In the genomic region with DNA sequence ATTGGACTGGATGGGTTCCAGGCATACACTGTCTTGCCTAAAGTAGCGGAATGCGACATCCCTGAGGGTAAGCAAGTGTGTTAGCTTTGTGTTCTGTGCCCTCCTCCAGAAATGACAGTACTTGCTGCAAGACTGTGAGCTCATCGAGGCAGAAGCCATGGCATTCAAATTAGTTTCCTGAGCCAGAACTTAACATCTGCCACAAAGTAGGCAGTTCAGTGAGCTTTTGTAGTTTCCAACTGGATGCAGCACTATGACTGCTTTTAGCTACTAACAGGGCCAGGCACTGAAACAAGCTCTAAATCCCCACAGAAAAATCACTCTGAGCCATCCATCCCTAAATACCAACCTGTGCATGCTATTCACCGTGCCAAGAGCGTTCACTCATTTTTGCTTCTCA, we compare ENCODE assay signal across 8 cellular contexts. TPM values are rescaled to one million over a fixed set of nuclear protein-coding genes. Genes with fewer than 3 reads are reported as not detected.
A peak's percentile ranks its signal among the peaks of the same experiment; 100 is the strongest.
DNase-seq lines count a peak whose midpoint lies in the region; ATAC-seq and TF ChIP-seq lines count a peak whose summit lies in the region.

No MANE protein-coding gene starts in this region.

- H2BK15ac ChIP-seq in mesenchymal stem cell (ENCODE audit: low read depth, poor library complexity, severe bottlenecking), result no peak overlapping the region

- H3K4me1 Mint-ChIP-seq in GM23338, result peaks cover 27% of the 10 kb centered on the region

- no peaks in the 10 kb centered on the region for H3F3A ChIP-seq in GM23338 (replicated peaks; ENCODE audit: low read depth)

- intact Hi-C loops in mucosa of descending colon (cut with DNase I, micrococcal nuclease), result no loop called here

- no peak overlapping the region for H2BK5ac ChIP-seq in mesenchymal stem cell (ENCODE audit: low read depth, low read length, poor library complexity, severe bottlenecking)

- peaks cover 19% of the 10 kb centered on the region for H3K4me1 ChIP-seq in ACC112 (ENCODE audit: control insufficient read depth, insufficient read depth, low read length, unreplicated experiment)
- peaks cover 27% of the 10 kb centered on the region for H3K4me1 ChIP-seq in GM23338 (ENCODE audit: insufficient read depth)
- peaks cover 38% of the 10 kb centered on the region for H3K4me1 ChIP-seq in adipocyte (ENCODE audit: control insufficient read depth, insufficient read depth, low read length)
- H3K4me1 ChIP-seq in mesenchymal stem cell (ENCODE audit: control insufficient read depth, insufficient read depth, low read depth, low read length), result peaks cover 7% of the 10 kb centered on the region
- H3K4me1 ChIP-seq in mucosa of descending colon (ENCODE audit: low read depth), result peaks cover 21% of the 10 kb centered on the region

- H3K27ac ChIP-seq in ACC112 (ENCODE audit: low read depth, low read length) (no peak overlapping the region), GM23338 (ENCODE audit: low read depth) (no peak overlapping the region), mesenchymal stem cell (ENCODE audit: low read length, poor library complexity, severe bottlenecking) (no peak overlapping the region)

- H3K4me2 ChIP-seq in GM23338 (peak overlapping the region; percentile 91), mesenchymal stem cell (ENCODE audit: low read length, poor library complexity, severe bottlenecking) (peak overlapping the region; percentile 19)

- no peak overlapping the region for H3K23ac ChIP-seq in mesenchymal stem cell (ENCODE audit: low read length in 2 of 2)

- no peaks in the 10 kb centered on the region for H3K79me1 ChIP-seq in mesenchymal stem cell (replicated peaks; ENCODE audit: low read length, poor library complexity, severe bottlenecking)

- no peak overlapping the region for H3K4ac ChIP-seq in mesenchymal stem cell (ENCODE audit: low read depth in 1 of 2, low read length in 2 of 2)

- H3K9me3 Mint-ChIP-seq in GM23338, result no peaks in the 10 kb centered on the region

- TF ChIP-seq CTCF in GM23338 (conservative IDR thresholded peaks at IDR 0.05; ENCODE audit: low read depth in 2 of 2) (no peak), mucosa of descending colon (IDR thresholded peaks at IDR 0.05) (no peak)

- no peaks in the 10 kb centered on the region for H3K27me3 Mint-ChIP-seq in GM23338 (ENCODE audit: insufficient read depth, low read depth, poor library complexity)

- 74% methylated on average over 5 of the region's 5 CpGs for WGBS in mesenchymal stem cell

- H3K36me3 Mint-ChIP-seq in GM23338 (ENCODE audit: low read depth), result no peaks in the 10 kb centered on the region

- no peak overlapping the region for H2BK12ac ChIP-seq in mesenchymal stem cell (ENCODE audit: low read length in 2 of 2)

- peaks cover 22% of the 10 kb centered on the region for H4K20me1 ChIP-seq in GM23338 (replicated peaks; ENCODE audit: insufficient read depth)

- peaks cover 6% of the 10 kb centered on the region; the same call in 1 of the 2 replicates for H3K36me3 ChIP-seq in ACC112 (ENCODE audit: insufficient read depth, low read length)
- no peaks in the 10 kb centered on the region for H3K36me3 ChIP-seq in GM23338 (ENCODE audit: insufficient read depth)
- no peaks in the 10 kb centered on the region for H3K36me3 ChIP-seq in adipocyte (ENCODE audit: control insufficient read depth, insufficient read depth, low read length, severe bottlenecking)
- no peaks in the 10 kb centered on the region for H3K36me3 ChIP-seq in mesenchymal stem cell (ENCODE audit: control insufficient read depth in 1 of 2, insufficient read depth in 2 of 2, low read depth in 1 of 2, low read length in 2 of 2)
- H3K36me3 ChIP-seq in mucosa of descending colon (ENCODE audit: low read depth), result no peaks in the 10 kb centered on the region

- H2AFZ ChIP-seq in ACC112 (ENCODE audit: low read length, unreplicated experiment) (peak overlapping the region; percentile 91), GM23338 (peak overlapping the region; percentile 92; the same call in 1 of the 2 replicates), mesenchymal stem cell (ENCODE audit: low read depth, low read length) (peak overlapping the region; percentile 2)

- no peak overlapping the region for H4K8ac ChIP-seq in mesenchymal stem cell (ENCODE audit: low read length)

- H2AK5ac ChIP-seq in mesenchymal stem cell (ENCODE audit: low read length, severe bottlenecking), result no peak overlapping the region

- DNase-seq in GM23338 (ENCODE audit: low spot score), result no peak
- no peak for DNase-seq in adipocyte (ENCODE audit: low read depth)
- DNase-seq in mesenchymal stem cell, result no peak
- DNase-seq in stimulated activated CD4-positive, alpha-beta T cell treated with anti-CD3 and anti-CD28 coated beads, Interleukin-4, amount 100 ng/mL, for 4 hours, result no peak
- DNase-seq in mucosa of descending colon, result no peak
- DNase-seq in CD1c-positive myeloid dendritic cell (ENCODE audit: extremely low spot score), result no peak

- H3K14ac ChIP-seq in mesenchymal stem cell (ENCODE audit: low read length in 2 of 2), result no peak overlapping the region

- no peaks in the 10 kb centered on the region for H3K27me3 ChIP-seq in ACC112 (ENCODE audit: insufficient read depth, low read length)
- no peaks in the 10 kb centered on the region; the same call in 1 of the 2 replicates for H3K27me3 ChIP-seq in GM23338 (ENCODE audit: insufficient read depth)
- H3K27me3 ChIP-seq in adipocyte (replicated peaks; ENCODE audit: control insufficient read depth, insufficient read depth, low read length), result no peaks in the 10 kb centered on the region
- H3K27me3 ChIP-seq in mesenchymal stem cell (ENCODE audit: control insufficient read depth in 1 of 2, insufficient read depth in 1 of 2, low read length in 2 of 2), result no peaks in the 10 kb centered on the region

- H3K4me3 ChIP-seq in ACC112 (ENCODE audit: low read depth, low read length), result peak overlapping the region; percentile 98
- peak overlapping the region; percentile 85 for H3K4me3 ChIP-seq in GM23338
- H3K4me3 ChIP-seq in adipocyte (ENCODE audit: low read length), result peak overlapping the region; percentile 87
- H3K4me3 ChIP-seq in mesenchymal stem cell (ENCODE audit: insufficient read depth in 1 of 2, low read depth in 1 of 2, low read length in 2 of 2), result peak overlapping the region in 1 of 2 experiments; percentile 84
- no peak overlapping the region for H3K4me3 ChIP-seq in mucosa of descending colon

- no peak overlapping the region for H3K18ac ChIP-seq in mesenchymal stem cell (ENCODE audit: low read depth in 1 of 2, low read length in 2 of 2)

- H3K79me2 ChIP-seq in ACC112 (ENCODE audit: control insufficient read depth, insufficient read depth, low read length, unreplicated experiment) (peaks cover 37% of the 10 kb centered on the region), GM23338 (replicated peaks; ENCODE audit: insufficient read depth) (peaks cover 34% of the 10 kb centered on the region)

- H3K9ac ChIP-seq in adipocyte (ENCODE audit: low read length) (peak overlapping the region; percentile 81), mesenchymal stem cell (ENCODE audit: low read length) (peak overlapping the region; percentile 91)

- H3K4me3 Mint-ChIP-seq in GM23338, result peak overlapping the region; percentile 85

- H3K9me3 ChIP-seq in adipocyte (ENCODE audit: control insufficient read depth, low read length), result no peaks in the 10 kb centered on the region
- H3K9me3 ChIP-seq in mesenchymal stem cell (ENCODE audit: control insufficient read depth, low read length), result no peaks in the 10 kb centered on the region
- H3K9me3 ChIP-seq in mucosa of descending colon, result no peaks in the 10 kb centered on the region

- H3K9me2 ChIP-seq in GM23338 (ENCODE audit: insufficient read depth), result peaks cover 5% of the 10 kb centered on the region; the same call in 1 of the 2 replicates

- no peak overlapping the region for H4K91ac ChIP-seq in mesenchymal stem cell (ENCODE audit: low read length)

- H3K27ac Mint-ChIP-seq in GM23338, result 0 out of 2 replicates have a peak overlapping the region, but pooled peaks have one; percentile 0

- no peak overlapping the region for H2BK120ac ChIP-seq in mesenchymal stem cell (ENCODE audit: low read depth, low read length)

- ATAC-seq in GM23338 (no peak), HG03095 (IDR thresholded peaks at IDR 0.05; ENCODE audit: unreplicated experiment) (no peak), mucosa of descending colon (no peak)

RNA-seq across cellular contexts. Expression of a gene that starts 1.2 kb away (rescaled TPM):
- total RNA-seq in GM23338 (2014; rRNA removed; shearing (Covaris generic)), result 76.0 and 79.5 TPM in 2 replicates
- polyA plus RNA-seq in GM23338 (2016; fragmentation: Nextera tagmentation; extraction: Ambion mirVana), result 25.5 and 27.3 TPM in 2 replicates
- polyA plus RNA-seq in mesenchymal stem cell (2013, experiment 1 of 2), result 29.8 TPM
- polyA plus RNA-seq in mesenchymal stem cell (2013, experiment 2 of 2), result 28.1 TPM
- 100 to 1,000 TPM in 2 of 3 donors, 10 to 100 TPM in 1; 74.3 to 103 (median 102) TPM for total RNA-seq in mucosa of descending colon

Comparison
In these comparisons a context has a peak if more than half of its experiments do, and no peak if none do; other contexts are left out.
1. H2AFZ ChIP-seq: peak in every context shown above with its lines; median percentile 92 in GM23338; 91 in ACC112; 2 in mesenchymal stem cell.